ENCODE assay signal across 22 cellular contexts in genomic region chr3:103247459-103247858, GRCh38.
"Had no signal": no experiment of that assay in that cellular context is flagged by ENCODE, and none has a peak within 500 bp of the region (broad histone marks: within the 10 kb centered on the region; RNA-seq: fewer than 3 reads in every experiment).

No MANE protein-coding gene starts in this region.

- ATAC-seq: activated CD4-positive, alpha-beta T cell treated with anti-CD3 and anti-CD28 coated beads for 36 hours; activated T-helper 17 cell treated with anti-CD3 and anti-CD28 coated beads, Interleukin-2, amount 50 U/mL, for 72 hours; Panc1; Right ventricle myocardium inferior had no signal

- DNase-seq: activated CD4-positive, alpha-beta memory T cell treated with anti-CD3 and anti-CD28 coated beads, Interleukin-2, amount 10 ng/mL, durations not matched to agents 7 days and 5 days; activated CD4-positive, alpha-beta T cell treated with anti-CD3 and anti-CD28 coated beads for 36 hours; activated CD4-positive, alpha-beta T cell treated with anti-CD3 and anti-CD28 coated beads, Interleukin-2, amount 50 U/mL, for 1 hour; activated CD4-positive, CD25-positive, alpha-beta regulatory T cell; activated gamma-delta T cell treated with Interleukin-2 at 50 U/mL for 16 hours; activated naive CD4-positive, alpha-beta T cell treated with anti-CD3 and anti-CD28 coated beads, Interleukin-2, amount 10 ng/mL, durations not matched to agents 7 days and 5 days; activated naive CD8-positive, alpha-beta T cell treated with anti-CD3 and anti-CD28 coated beads for 36 hours; activated T-cell treated with anti-CD3 and anti-CD28 coated beads for 4 hours; activated T-cell treated with anti-CD3 and anti-CD28 coated beads, Interleukin-2, amount 50 U/mL, for 48 hours; brain microvascular endothelial cell; NCI-H1048; NCI-H146; NCI-H187 treated with DMSO at 0.1 percent for 48 hours; NCI-H2081 treated with DMSO at 0.1 percent for 48 hours; NCI-H446; NCI-H524; OCI-M1; RPMI8226; T-helper 1 cell had no signal
